In the genomic region with DNA sequence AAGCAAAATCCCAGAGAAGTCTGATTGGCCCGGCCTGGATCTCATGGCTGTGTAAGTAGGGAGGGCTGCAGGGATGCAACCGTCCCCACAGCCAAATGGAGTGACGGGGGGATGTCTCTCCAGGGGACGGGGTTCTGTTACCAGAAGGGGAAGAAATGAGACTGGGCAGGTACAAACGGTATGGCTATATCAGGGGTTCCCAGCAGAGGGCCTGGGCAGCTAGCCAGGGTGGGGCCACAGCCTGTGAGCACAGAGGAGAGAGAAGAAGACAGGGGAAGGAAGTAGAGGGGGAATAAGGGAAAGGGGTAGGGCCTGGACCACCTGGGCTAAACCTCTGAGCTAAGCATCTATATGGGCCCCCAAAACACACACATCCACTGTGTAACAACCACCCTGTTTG, we compare ENCODE assay signal across 17 cellular contexts. TPM values are rescaled to one million over a fixed set of nuclear protein-coding genes. Genes with fewer than 3 reads are reported as not detected.
DNase-seq lines count a peak whose midpoint lies in the region; ATAC-seq and TF ChIP-seq lines count a peak whose summit lies in the region.
"Had no signal": no experiment of that assay in that cellular context is flagged by ENCODE, and none has a peak within 500 bp of the region (broad histone marks: within the 10 kb centered on the region; RNA-seq: fewer than 3 reads in every experiment).

No MANE protein-coding gene starts in this region.

- POLR2A ChIA-PET in WTC11 (lab: Charles Lee) = no interaction called here

- H3K27ac Mint-ChIP-seq in WTC11 = no peak overlapping the region
- H3K27ac Mint-ChIP-seq: CD14-positive monocyte; CD8-positive, alpha-beta T cell had no signal

- H3K9ac ChIP-seq in Karpas-422 (ENCODE audit: low read length) = no peak overlapping the region

- H3K4me1 Mint-ChIP-seq in WTC11 = no peaks in the 10 kb centered on the region
- H3K4me1 Mint-ChIP-seq: CD14-positive monocyte had no signal

- 0 out of 3 replicates have a peak, but pooled peaks have one; percentile 2 for TF ChIP-seq CTCF in GM12872 (IDR thresholded peaks at IDR 0.05; ENCODE audit: insufficient read depth, low read depth, low read length)
- no peak for TF ChIP-seq CTCF in WTC11 (IDR thresholded peaks at IDR 0.05)

- H3K4me1 ChIP-seq in Karpas-422 (ENCODE audit: low read length) = no peaks in the 10 kb centered on the region

- H3K36me3 ChIP-seq in Karpas-422 (ENCODE audit: insufficient read depth, low read length) = no peaks in the 10 kb centered on the region

- H3K9me2 ChIP-seq in Karpas-422 (replicated peaks; ENCODE audit: insufficient read depth, low read length) = no peaks in the 10 kb centered on the region

- DNase-seq in DMS 273 (lab: John Stamatoyannopoulos, UW; ENCODE audit: unreplicated experiment) (peak; percentile 37), DMS 273 treated with DMSO at 0.1 percent for 48 hours (lab: John Stamatoyannopoulos, UW) (no peak), Karpas-422 (peak; percentile 42), WTC11 (ENCODE audit: low spot score) (no peak), NCI-H1105 treated with DMSO at 0.1 percent for 48 hours (lab: John Stamatoyannopoulos, UW) (no peak), SK-N-DZ (ENCODE audit: low spot score) (no peak)
- DNase-seq: CD8-positive, alpha-beta T cell; COR-L47; DMS53; GF-D8; GOT3; HCEC 1CT had no signal

- no peak overlapping the region for H2AFZ ChIP-seq in Karpas-422 (ENCODE audit: low read length)

- no peak overlapping the region for H3K4me3 ChIP-seq in Karpas-422 (ENCODE audit: low read length)

- ATAC-seq in WTC11 = peak; percentile 75
- ATAC-seq in GM21717 (IDR thresholded peaks at IDR 0.05; ENCODE audit: unreplicated experiment) = no peak
- ATAC-seq: CD8-positive, alpha-beta T cell had no signal

- H4K20me1 ChIP-seq in Karpas-422 (ENCODE audit: insufficient read depth, low read depth, low read length) = no peaks in the 10 kb centered on the region

- H3K4me2 ChIP-seq in Karpas-422 (ENCODE audit: low read depth, low read length, poor library complexity, severe bottlenecking) = no peak overlapping the region

- H3K36me3 Mint-ChIP-seq in WTC11 = peaks cover 8% of the 10 kb centered on the region
- H3K36me3 Mint-ChIP-seq: CD14-positive monocyte; CD8-positive, alpha-beta T cell had no signal

- no peak overlapping the region for H3K4me3 Mint-ChIP-seq in WTC11
- H3K4me3 Mint-ChIP-seq: CD14-positive monocyte; CD8-positive, alpha-beta T cell had no signal

- no peaks in the 10 kb centered on the region for H3K27me3 ChIP-seq in Karpas-422 (ENCODE audit: low read length)

- CTCF ChIA-PET in WTC11 (lab: Charles Lee) = interaction anchor here (0.9 to 3.5 kb wide), 6 partner anchors 17 to 434 kb away, joined by 3 to 23 read pairs (median 4); partner anchors contain the start of genes DISP3 and MTOR

- H3K9me3 ChIP-seq in Karpas-422 (ENCODE audit: low read length) = no peaks in the 10 kb centered on the region

- H3K27ac ChIP-seq in Karpas-422 (ENCODE audit: low read length) = no peak overlapping the region
- H3K27ac ChIP-seq: 22Rv1 had no signal

- H3K79me2 ChIP-seq in Karpas-422 (ENCODE audit: low read length) = no peaks in the 10 kb centered on the region

- H3K9me3 Mint-ChIP-seq in WTC11 = peaks cover 14% of the 10 kb centered on the region
- H3K9me3 Mint-ChIP-seq: CD8-positive, alpha-beta T cell had no signal

- peaks cover 2% of the 10 kb centered on the region for H3K27me3 Mint-ChIP-seq in WTC11 (ENCODE audit: low read depth)

TF ChIP-seq in WTC11, 78 proteins besides CTCF, POLR2A, EP300 and RAD21 (continues in another document):
- TF ChIP-seq ZNF121 (CRISPR knock-in tag; IDR thresholded peaks at IDR 0.05) (no peak), E2F5 (CRISPR knock-in tag; IDR thresholded peaks at IDR 0.05) (no peak), ETV6 (CRISPR knock-in tag; IDR thresholded peaks at IDR 0.05) (no peak), FOXP4 (CRISPR knock-in tag; IDR thresholded peaks at IDR 0.05) (no peak), FOXJ3 (CRISPR knock-in tag; IDR thresholded peaks at IDR 0.05; ENCODE audit: borderline replicate concordance) (no peak), ZNF232 (CRISPR knock-in tag; IDR thresholded peaks at IDR 0.05) (no peak), ZBTB21 (CRISPR knock-in tag; IDR thresholded peaks at IDR 0.05; ENCODE audit: borderline replicate concordance) (no peak), IRF2 (CRISPR knock-in tag; IDR thresholded peaks at IDR 0.05; ENCODE audit: borderline replicate concordance, low read depth) (no peak), IRF1 (CRISPR knock-in tag; IDR thresholded peaks at IDR 0.05) (no peak)
- TF ChIP-seq, protein P1, sequence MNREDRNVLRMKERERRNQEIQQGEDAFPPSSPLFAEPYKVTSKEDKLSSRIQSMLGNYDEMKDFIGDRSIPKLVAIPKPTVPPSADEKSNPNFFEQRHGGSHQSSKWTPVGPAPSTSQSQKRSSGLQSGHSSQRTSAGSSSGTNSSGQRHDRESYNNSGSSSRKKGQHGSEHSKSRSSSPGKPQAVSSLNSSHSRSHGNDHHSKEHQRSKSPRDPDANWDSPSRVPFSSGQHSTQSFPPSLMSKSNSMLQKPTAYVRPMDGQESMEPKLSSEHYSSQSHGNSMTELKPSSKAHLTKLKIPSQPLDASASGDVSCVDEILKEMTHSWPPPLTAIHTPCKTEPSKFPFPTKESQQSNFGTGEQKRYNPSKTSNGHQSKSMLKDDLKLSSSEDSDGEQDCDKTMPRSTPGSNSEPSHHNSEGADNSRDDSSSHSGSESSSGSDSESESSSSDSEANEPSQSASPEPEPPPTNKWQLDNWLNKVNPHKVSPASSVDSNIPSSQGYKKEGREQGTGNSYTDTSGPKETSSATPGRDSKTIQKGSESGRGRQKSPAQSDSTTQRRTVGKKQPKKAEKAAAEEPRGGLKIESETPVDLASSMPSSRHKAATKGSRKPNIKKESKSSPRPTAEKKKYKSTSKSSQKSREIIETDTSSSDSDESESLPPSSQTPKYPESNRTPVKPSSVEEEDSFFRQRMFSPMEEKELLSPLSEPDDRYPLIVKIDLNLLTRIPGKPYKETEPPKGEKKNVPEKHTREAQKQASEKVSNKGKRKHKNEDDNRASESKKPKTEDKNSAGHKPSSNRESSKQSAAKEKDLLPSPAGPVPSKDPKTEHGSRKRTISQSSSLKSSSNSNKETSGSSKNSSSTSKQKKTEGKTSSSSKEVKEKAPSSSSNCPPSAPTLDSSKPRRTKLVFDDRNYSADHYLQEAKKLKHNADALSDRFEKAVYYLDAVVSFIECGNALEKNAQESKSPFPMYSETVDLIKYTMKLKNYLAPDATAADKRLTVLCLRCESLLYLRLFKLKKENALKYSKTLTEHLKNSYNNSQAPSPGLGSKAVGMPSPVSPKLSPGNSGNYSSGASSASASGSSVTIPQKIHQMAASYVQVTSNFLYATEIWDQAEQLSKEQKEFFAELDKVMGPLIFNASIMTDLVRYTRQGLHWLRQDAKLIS (CRISPR knock-in tag; IDR thresholded peaks at IDR 0.05; ENCODE audit: borderline replicate concordance) = no peak

RNA-seq across cellular contexts. Expression of gene FBXO2, which starts 42.3 kb away (rescaled TPM):
- total RNA-seq in Karpas-422 (2014; rRNA removed; shearing (Covaris generic); ENCODE audit: low replicate concordance) = not detected in 2 replicates
- total RNA-seq in WTC11 (2021) = 58.2 to 68.2 TPM (median 63.7 TPM) in 3 replicates
- polyA plus RNA-seq in SK-N-DZ (2014; cell fraction: cytosol; rRNA removed) = 0.08 and 0.45 TPM in 2 replicates
- 0.98 and 1.4 TPM in 2 replicates for polyA plus RNA-seq in SK-N-DZ (2014; cell fraction: nucleus; rRNA removed)
- total RNA-seq: A673 had no signal
- polyA plus RNA-seq: CD14-positive monocyte had no signal

RNA-seq across cellular contexts. Expression of gene FBXO44, which starts 42.7 kb away (rescaled TPM):
- 0.87 TPM in 1 of 2 replicates, not detected in the other for total RNA-seq in Karpas-422 (2014; rRNA removed; shearing (Covaris generic); ENCODE audit: low replicate concordance)
- 34.9 to 45.6 TPM (median 40.6 TPM) in 3 replicates for total RNA-seq in WTC11 (2021)
- 9.9 and 10.0 TPM in 2 replicates for polyA plus RNA-seq in SK-N-DZ (2014; cell fraction: cytosol; rRNA removed)
- 29.4 and 40.4 TPM in 2 replicates for polyA plus RNA-seq in SK-N-DZ (2014; cell fraction: nucleus; rRNA removed)

RNA-seq across cellular contexts. Expression of gene FBXO6, which starts 52.1 kb away (rescaled TPM):
- total RNA-seq in Karpas-422 (2014; rRNA removed; shearing (Covaris generic); ENCODE audit: low replicate concordance) = 0.25 and 0.60 TPM in 2 replicates
- 0.74 to 1.3 TPM (median 1.1 TPM) in 3 replicates for total RNA-seq in WTC11 (2021)
- polyA plus RNA-seq in SK-N-DZ (2014; cell fraction: cytosol; rRNA removed) = 0.54 and 1.1 TPM in 2 replicates
- 0.33 TPM in 1 of 2 replicates, not detected in the other for polyA plus RNA-seq in SK-N-DZ (2014; cell fraction: nucleus; rRNA removed)

Comparison
In these comparisons a context has a peak if more than half of its experiments do, and no peak if none do; other contexts are left out.
1. DNase-seq: peak in DMS 273 (single experiment) and Karpas-422 (single experiment); none in DMS 273 treated with DMSO at 0.1 percent for 48 hours (single experiment), WTC11 (single experiment), NCI-H1105 treated with DMSO at 0.1 percent for 48 hours (single experiment) and SK-N-DZ (single experiment).
2. RNA of gene FBXO2, which starts 42.3 kb away (total RNA-seq): 58.2 to 68.2 TPM in WTC11; not detected in Karpas-422; every median in the first group is over 10 times any median in the second.
3. RNA of gene FBXO44, which starts 42.7 kb away (total RNA-seq): 34.9 to 45.6 TPM in WTC11; 0.87 TPM in Karpas-422; every median in the first group is over 10 times any median in the second.